Comparison of ENCODE assay signal across 22 cellular contexts in genomic region chr5:136655429-136655828, GRCh38.
A peak's percentile ranks its signal among the peaks of the same experiment; 100 is the strongest.
DNase-seq lines count a peak whose midpoint lies in the region; ATAC-seq and TF ChIP-seq lines count a peak whose summit lies in the region.
"Had no signal": no experiment of that assay in that cellular context is flagged by ENCODE, and none has a peak within 500 bp of the region (broad histone marks: within the 10 kb centered on the region; RNA-seq: fewer than 3 reads in every experiment).

No MANE protein-coding gene starts in this region.

- dilution Hi-C loops in IMR-90 (cut with HindIII; ENCODE audit: low sequenced_read_pairs, unreplicated experiment) = no loop called here

- no peaks in the 10 kb centered on the region for H3K36me3 ChIP-seq in IMR-90 (ENCODE audit: control insufficient read depth, insufficient read depth, low read length)
- no peaks in the 10 kb centered on the region for H3K36me3 ChIP-seq in brain microvascular endothelial cell (replicated peaks)
- H3K36me3 ChIP-seq: transverse colon had no signal

- no peaks in the 10 kb centered on the region for H3K4me1 ChIP-seq in IMR-90 (ENCODE audit: control insufficient read depth, insufficient read depth, low read length)
- H3K4me1 ChIP-seq: body of pancreas, transverse colon had no signal

- no peak overlapping the region for H3K23ac ChIP-seq in IMR-90 (ENCODE audit: low read depth, low read length)

- H4K8ac ChIP-seq in IMR-90 (ENCODE audit: low read depth in 2 of 2, low read length in 2 of 2) = no peak overlapping the region

- BruUV-seq in IMR-90 (replicated peaks; lab: Mats Ljungman, UMichigan) = no TSS peak

- ATAC-seq in IMR-90 (ENCODE audit: low read depth) = peak; percentile 76
- no peak for ATAC-seq in HG03354 (IDR thresholded peaks at IDR 0.05; ENCODE audit: poor library complexity, severe bottlenecking, unreplicated experiment)
- no peak for ATAC-seq in GM21528 (IDR thresholded peaks at IDR 0.05; ENCODE audit: low FRiP score, unreplicated experiment)
- no peak for ATAC-seq in GM19455 (IDR thresholded peaks at IDR 0.05; ENCODE audit: unreplicated experiment)
- ATAC-seq: body of pancreas, HCT116, left colon, T-helper 17 cell had no signal

- H2AK9ac ChIP-seq in IMR-90 (replicated peaks; ENCODE audit: low read depth, low read length, poor library complexity) = no peak overlapping the region

- H3K9me3 ChIP-seq in IMR-90 (ENCODE audit: control insufficient read depth, insufficient read depth, low read length) = peaks cover 4% of the 10 kb centered on the region; the same call in 1 of the 2 replicates
- H3K9me3 ChIP-seq: body of pancreas, transverse colon had no signal

- POLR2A ChIA-PET in IMR-90 (lab: Charles Lee; ENCODE audit: unreplicated experiment) = no interaction called here

- no peak overlapping the region for H2AFZ ChIP-seq in IMR-90 (replicated peaks; ENCODE audit: low read length, poor library complexity)

- H4K20me1 ChIP-seq in IMR-90 (ENCODE audit: insufficient read depth, low read length) = no peaks in the 10 kb centered on the region

- TF ChIP-seq CTCF in IMR-90 (conservative IDR thresholded peaks at IDR 0.05; ENCODE audit: low read depth, low read length) (no peak), brain microvascular endothelial cell (IDR thresholded peaks at IDR 0.05; ENCODE audit: low read depth, low read length, missing control alignments) (no peak)

- H2BK120ac ChIP-seq in IMR-90 (ENCODE audit: low read depth, low read length) = no peak overlapping the region

- TF ChIP-seq POLR2A in IMR-90 (IDR thresholded peaks at IDR 0.05; ENCODE audit: low read depth, low read length) = no peak

- H4K5ac ChIP-seq in IMR-90 (ENCODE audit: low read depth, low read length) = no peak overlapping the region

- DNase-seq in A172 (ENCODE audit: low spot score) (peak; percentile 83), IMR-90 (peak; percentile 42), brain microvascular endothelial cell (peak; percentile 2), iris pigment epithelial cell (ENCODE audit: low read depth) (peak; percentile 21), medulla oblongata (ENCODE audit: extremely low spot score) (no peak)
- DNase-seq: activated effector memory CD4-positive, alpha-beta T cell treated with anti-CD3 and anti-CD28 coated beads, Interleukin-2, amount 50 U/mL, for 16 hours; body of pancreas; CD8-positive, alpha-beta memory T cell; DMS79; left colon; NCI-H1436 treated with DMSO at 0.1 percent for 48 hours; NCI-H526; occipital lobe; stimulated activated CD4-positive, alpha-beta T cell treated with anti-CD3 and anti-CD28 coated beads, Interleukin-1b, Interleukin-23, amount 100 ng/mL, for 48 hours; T-helper 17 cell; transverse colon had no signal

- H3K56ac ChIP-seq in IMR-90 (ENCODE audit: extremely low read depth, insufficient read depth, low read length) = no peak overlapping the region

- H2AK5ac ChIP-seq in IMR-90 (ENCODE audit: low read depth, low read length) = no peak overlapping the region

- no peak overlapping the region for H4K91ac ChIP-seq in IMR-90 (ENCODE audit: insufficient read depth, low read depth, low read length)

- H3K14ac ChIP-seq in IMR-90 (replicated peaks; ENCODE audit: low read depth, low read length) = no peak overlapping the region

- no peak overlapping the region for H3K4ac ChIP-seq in IMR-90 (ENCODE audit: low read depth, low read length)

- no peaks in the 10 kb centered on the region for H3K79me1 ChIP-seq in IMR-90 (ENCODE audit: low read depth in 1 of 2, low read length in 2 of 2)

- H2BK20ac ChIP-seq in IMR-90 (ENCODE audit: low read depth, low read length) = no peak overlapping the region

- WGBS in IMR-90 (ENCODE audit: extremely low coverage in 2 of 2, insufficient read length in 1 of 2), 2 experiments = no CpG with 5 or more reads among the region's 2 CpGs

- CTCF ChIA-PET in IMR-90 (lab: Yijun Ruan, JAX) = interaction anchor here (1.5 kb wide), 1 partner anchor 37 kb away, joined by 3 read pairs; no protein-coding TSS in a partner anchor

- H3K4me3 ChIP-seq in IMR-90 (ENCODE audit: insufficient read depth, low read depth, low read length) (no peak overlapping the region), brain microvascular endothelial cell (ENCODE audit: low read depth, low read length) (no peak overlapping the region)
- H3K4me3 ChIP-seq: body of pancreas, coronary artery, skin epidermis, transverse colon had no signal

- H3K4me2 ChIP-seq in IMR-90 (ENCODE audit: low read depth, low read length) = no peak overlapping the region

- H3K9ac ChIP-seq in IMR-90 (ENCODE audit: low read depth, low read length) = no peak overlapping the region

- intact Hi-C loops in IMR-90 (cut with micrococcal nuclease) = no loop called here

- in situ Hi-C loops in IMR-90 (cut with MboI; ENCODE audit: low sequenced_read_pairs) = no loop called here
- in situ Hi-C loops in brain microvascular endothelial cell (cut with HindIII; ENCODE audit: low pct_ligation_motif_present, low sequenced_read_pairs) = no loop called here

- H3K9me1 ChIP-seq in IMR-90 (ENCODE audit: insufficient read depth, low read length) = no peaks in the 10 kb centered on the region

- no peak overlapping the region for H3K18ac ChIP-seq in IMR-90 (ENCODE audit: low read depth, low read length)

- H3K27ac ChIP-seq in IMR-90 (ENCODE audit: insufficient read depth, low read length) (no peak overlapping the region), brain microvascular endothelial cell (no peak overlapping the region)
- H3K27ac ChIP-seq: body of pancreas, coronary artery, skin epidermis, transverse colon had no signal

- no peaks in the 10 kb centered on the region for H3K27me3 ChIP-seq in IMR-90 (ENCODE audit: control insufficient read depth, insufficient read depth, low read length)
- no peaks in the 10 kb centered on the region for H3K27me3 ChIP-seq in brain microvascular endothelial cell (replicated peaks)
- H3K27me3 ChIP-seq: body of pancreas, transverse colon had no signal

- H2BK5ac ChIP-seq in IMR-90 (ENCODE audit: low read depth, low read length, poor library complexity, severe bottlenecking) = no peak overlapping the region

- no peak for TF ChIP-seq RAD21 in IMR-90 (IDR thresholded peaks at IDR 0.05; ENCODE audit: low read length)

- H2BK15ac ChIP-seq in IMR-90 (ENCODE audit: low read depth, low read length) = no peak overlapping the region

TF ChIP-seq in IMR-90, 13 proteins besides CTCF, POLR2A, EP300 and RAD21:
- TF ChIP-seq MAFK (IDR thresholded peaks at IDR 0.05; ENCODE audit: low read depth, low read length) (no peak), MXI1 (IDR thresholded peaks at IDR 0.05; ENCODE audit: borderline replicate concordance, low read depth, low read length) (no peak), FOS (IDR thresholded peaks at IDR 0.05; ENCODE audit: low read depth, low read length) (peak; percentile 24; the same call in 1 of the 2 replicates), CHD1 (IDR thresholded peaks at IDR 0.05; ENCODE audit: low read depth, low read length) (no peak), CEBPB (IDR thresholded peaks at IDR 0.05; ENCODE audit: low read depth, low read length) (no peak)
